In genomic region chr1:151164732-151165280, GRCh38 we compare ENCODE assay signal across 8 cellular contexts. TPM values are rescaled to one million over a fixed set of nuclear protein-coding genes. Genes with fewer than 3 reads are reported as not detected.
DNase-seq lines count a peak whose midpoint lies in the region; ATAC-seq and TF ChIP-seq lines count a peak whose summit lies in the region.

No MANE protein-coding gene starts in this region.

- CTCF ChIA-PET in PC-9 (lab: Charles Lee): interaction anchor here (0.8 kb wide), 1 partner anchor 65 kb away, joined by 4 read pairs; no protein-coding TSS in a partner anchor

- no peaks in the 10 kb centered on the region for H3K9me3 Mint-ChIP-seq in nephron progenitor cell

- peak overlapping the region; percentile 66 to 94 (median 84); a peak in 21 of 22 replicates for H3K9ac ChIP-seq in BLaER1 treated with 17β-estradiol and CSF1 and Interleukin-3, amounts not matched to agents 10 nM and 100 nM

- peak overlapping the region; percentile 73 to 96 (median 91) for H3K4me2 ChIP-seq in BLaER1 treated with 17β-estradiol and CSF1 and Interleukin-3, amounts not matched to agents 10 nM and 100 nM
- H3K4me2 ChIP-seq in PC-9: peak overlapping the region; percentile 77

- no peaks in the 10 kb centered on the region for H3K27me3 ChIP-seq in BLaER1 treated with 17β-estradiol and CSF1 and Interleukin-3, amounts not matched to agents 10 nM and 100 nM
- H3K27me3 ChIP-seq in PC-9 (ENCODE audit: insufficient read depth, low read depth): no peaks in the 10 kb centered on the region

- peaks cover 44% of the 10 kb centered on the region for H3K4me1 Mint-ChIP-seq in nephron progenitor cell

- peaks cover 40 to 83% (median 60%) of the 10 kb centered on the region in 11 experiments for H3K36me3 ChIP-seq in BLaER1 treated with 17β-estradiol and CSF1 and Interleukin-3, amounts not matched to agents 10 nM and 100 nM
- H3K36me3 ChIP-seq in PC-9 (ENCODE audit: low read depth): no peaks in the 10 kb centered on the region

- no peak for ATAC-seq in GM18498 (IDR thresholded peaks at IDR 0.05; ENCODE audit: unreplicated experiment)

- BruUV-seq in PC-9 (replicated peaks; lab: Mats Ljungman, UMichigan): no TSS peak

- H3K36me3 Mint-ChIP-seq in nephron progenitor cell (ENCODE audit: low read depth): peaks cover 40% of the 10 kb centered on the region

- peak overlapping the region; percentile 72 to 94 (median 88) for H3K4me3 ChIP-seq in BLaER1 treated with 17β-estradiol and CSF1 and Interleukin-3, amounts not matched to agents 10 nM and 100 nM
- H3K4me3 ChIP-seq in PC-9: peak overlapping the region; percentile 64

- H4K20me1 ChIP-seq in BLaER1 treated with 17β-estradiol and CSF1 and Interleukin-3, amounts not matched to agents 10 nM and 100 nM: peaks cover 0 to 53% (median 33%) of the 10 kb centered on the region in 11 experiments; a peak in 10 of 22 replicates
- H4K20me1 ChIP-seq in PC-9 (ENCODE audit: insufficient read depth): no peaks in the 10 kb centered on the region

- H2AFZ ChIP-seq in PC-9: peak overlapping the region; percentile 89

- no peaks in the 10 kb centered on the region for H3K9me2 ChIP-seq in PC-9 (ENCODE audit: insufficient read depth)

- DNase-seq in PC-9 (peak in 1 of 2 experiments; percentile 36), epithelial cell of prostate (ENCODE audit: low read depth, low spot score) (no peak), nephron progenitor cell (no peak), NCI-H2029 treated with DMSO at 0.1 percent for 48 hours (lab: John Stamatoyannopoulos, UW) (no peak)
- no peak for DNase-seq in effector CD8-positive, alpha-beta T cell (lab: John Stamatoyannopoulos, UW)
- DNase-seq in stimulated activated CD4-positive, alpha-beta T cell treated with anti-CD3 and anti-CD28 coated beads, Interleukin-1b, Interleukin-23, amount 100 ng/mL, for 48 hours: no peak

- H3K27me3 Mint-ChIP-seq in nephron progenitor cell (ENCODE audit: low read depth, poor library complexity): peaks cover 2% of the 10 kb centered on the region

- H3F3A ChIP-seq in PC-9 (ENCODE audit: insufficient read depth, low read depth): peaks cover 6% of the 10 kb centered on the region; the same call in 1 of the 2 replicates

- peak overlapping the region; percentile 99 for H3K27ac Mint-ChIP-seq in nephron progenitor cell

- H3K27ac ChIP-seq in BLaER1 treated with 17β-estradiol and CSF1 and Interleukin-3, amounts not matched to agents 10 nM and 100 nM: peak overlapping the region; percentile 59 to 89 (median 80); a peak in 21 of 22 replicates
- H3K27ac ChIP-seq in PC-9 (no peak overlapping the region), epithelial cell of prostate (peak overlapping the region; percentile 85)

- H3K9me3 ChIP-seq in BLaER1 treated with 17β-estradiol and CSF1 and Interleukin-3, amounts not matched to agents 10 nM and 100 nM (replicated peaks in 1 of 11): no peaks in the 10 kb centered on the region
- H3K9me3 ChIP-seq in PC-9 (ENCODE audit: insufficient read depth, low read depth): no peaks in the 10 kb centered on the region

- peak overlapping the region; percentile 99 for H3K4me3 Mint-ChIP-seq in nephron progenitor cell

- H3K4me1 ChIP-seq in BLaER1 treated with 17β-estradiol and CSF1 and Interleukin-3, amounts not matched to agents 10 nM and 100 nM: peaks cover 45 to 75% (median 69%) of the 10 kb centered on the region in 10 experiments
- H3K4me1 ChIP-seq in PC-9 (replicated peaks; ENCODE audit: insufficient read depth): peaks cover 15% of the 10 kb centered on the region; the same call in 1 of the 2 replicates

- peaks cover 28% of the 10 kb centered on the region for H3K79me2 ChIP-seq in PC-9 (ENCODE audit: low read depth)

- POLR2A ChIA-PET in PC-9 (lab: Charles Lee; ENCODE audit: unreplicated experiment): interaction anchor here (0.5 to 0.8 kb wide), 3 partner anchors 25 to 352 kb away, joined by 9 to 21 read pairs (median 10); partner anchors contain the start of gene VPS72

- intact Hi-C loops in PC-9 (cut with micrococcal nuclease; ENCODE audit: unreplicated experiment): loop anchor here (1.0 to 5.0 kb wide), 2 partner anchors 19 to 158 kb away; partner anchors contain the start of genes MINDY1, PRUNE1 and SEMA6C

- no peak for TF ChIP-seq CTCF in PC-9 (conservative IDR thresholded peaks at IDR 0.05)
- TF ChIP-seq CTCF in nephron progenitor cell (IDR thresholded peaks at IDR 0.05): no peak

RNA-seq across cellular contexts. Expression of gene LYSMD1, which starts 0.9 kb away (rescaled TPM):
- 7.6 and 12.8 TPM in 2 replicates for total RNA-seq in PC-9 (2021)

RNA-seq across cellular contexts. Expression of gene SCNM1, which starts 1.1 kb away (rescaled TPM):
- total RNA-seq in PC-9 (2021): 42.5 and 47.7 TPM in 2 replicates

RNA-seq across cellular contexts. Expression of gene TNFAIP8L2, which starts 8.4 kb away (rescaled TPM):
- not detected in 2 replicates for total RNA-seq in PC-9 (2021)

RNA-seq across cellular contexts. Expression of gene TMOD4, which starts 11.0 kb away (rescaled TPM):
- total RNA-seq in PC-9 (2021): 1.2 TPM in 1 of 2 replicates, not detected in the other

RNA-seq across cellular contexts. Expression of gene SEMA6C, which starts 18.4 kb away (rescaled TPM):
- 5.6 and 6.1 TPM in 2 replicates for total RNA-seq in PC-9 (2021)
